1 cellular context compared by ENCODE assay signal in the genomic region with DNA sequence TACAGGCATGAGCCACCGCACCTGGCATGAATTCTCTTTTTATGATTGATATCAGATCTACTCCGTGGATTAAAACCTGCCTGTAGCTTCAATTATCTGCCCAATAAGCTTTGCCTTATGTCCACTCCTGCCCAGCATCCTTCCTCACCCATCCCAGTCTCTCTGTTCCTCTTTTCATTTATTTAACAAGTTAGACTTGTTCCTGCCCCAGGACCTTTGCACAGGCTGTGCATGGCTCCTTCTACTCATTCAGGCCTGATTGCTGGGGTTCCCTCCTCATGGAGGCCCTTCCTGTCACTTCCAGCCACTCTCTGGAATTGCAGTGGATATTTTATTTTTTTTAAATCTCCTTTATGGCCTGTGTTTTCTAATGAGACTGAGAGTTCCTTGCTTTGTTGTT.
A peak's percentile ranks its signal among the peaks of the same experiment; 100 is the strongest.
TF ChIP-seq lines count a peak whose summit lies in the region.

No MANE protein-coding gene starts in this region.

TF ChIP-seq in HepG2, 621 proteins besides CTCF, POLR2A, EP300 and RAD21:
- no peak for TF ChIP-seq FOXO4 (CRISPR knock-in tag; conservative IDR thresholded peaks at IDR 0.05)
- TF ChIP-seq MBNL3 (CRISPR knock-in tag; conservative IDR thresholded peaks at IDR 0.05): no peak
- TF ChIP-seq ZMYM3 (CRISPR knock-in tag; IDR thresholded peaks at IDR 0.05): 0 out of 2 replicates have a peak, but pooled peaks have one; percentile 40
- TF ChIP-seq, protein P1, sequence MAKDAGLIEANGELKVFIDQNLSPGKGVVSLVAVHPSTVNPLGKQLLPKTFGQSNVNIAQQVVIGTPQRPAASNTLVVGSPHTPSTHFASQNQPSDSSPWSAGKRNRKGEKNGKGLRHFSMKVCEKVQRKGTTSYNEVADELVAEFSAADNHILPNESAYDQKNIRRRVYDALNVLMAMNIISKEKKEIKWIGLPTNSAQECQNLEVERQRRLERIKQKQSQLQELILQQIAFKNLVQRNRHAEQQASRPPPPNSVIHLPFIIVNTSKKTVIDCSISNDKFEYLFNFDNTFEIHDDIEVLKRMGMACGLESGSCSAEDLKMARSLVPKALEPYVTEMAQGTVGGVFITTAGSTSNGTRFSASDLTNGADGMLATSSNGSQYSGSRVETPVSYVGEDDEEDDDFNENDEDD (CRISPR knock-in tag; IDR thresholded peaks at IDR 0.05; ENCODE audit: borderline replicate concordance): no peak
- TF ChIP-seq ZNF703 (CRISPR knock-in tag; IDR thresholded peaks at IDR 0.05; ENCODE audit: borderline replicate concordance): no peak
- TF ChIP-seq ZNF431 (CRISPR knock-in tag; IDR thresholded peaks at IDR 0.05; ENCODE audit: borderline replicate concordance, low read depth): no peak
- no peak for TF ChIP-seq ATF7-NPFF (CRISPR knock-in tag; IDR thresholded peaks at IDR 0.05; ENCODE audit: low read depth)
- no peak for TF ChIP-seq HNF4A (CRISPR knock-in tag; IDR thresholded peaks at IDR 0.05)
- TF ChIP-seq HNRNPL (IDR thresholded peaks at IDR 0.05; ENCODE audit: low read depth, low read length): no peak
